Comparison of ENCODE assay signal across 28 cellular contexts in the genomic region with DNA sequence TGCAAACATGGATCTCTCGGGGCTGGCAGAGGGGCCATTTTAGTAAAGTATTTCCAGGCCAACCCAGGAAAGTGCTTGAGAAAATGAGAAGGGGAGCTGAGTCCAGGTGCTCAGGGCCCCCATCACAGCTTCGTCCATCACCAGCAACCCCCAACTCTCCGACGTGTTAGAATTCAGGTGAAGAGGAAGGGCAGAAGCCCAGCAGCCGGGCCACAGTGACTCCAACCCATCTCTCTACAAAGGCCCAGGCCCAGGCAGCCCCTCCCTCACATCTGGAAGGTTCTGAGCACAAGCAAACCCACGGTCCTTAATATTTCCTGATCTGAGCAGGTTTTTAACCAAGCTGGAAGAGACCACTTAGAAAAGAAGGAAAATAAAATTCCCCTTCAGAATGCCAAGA. TPM values are rescaled to one million over a fixed set of nuclear protein-coding genes. Genes with fewer than 3 reads are reported as not detected.
A peak's percentile ranks its signal among the peaks of the same experiment; 100 is the strongest.
DNase-seq lines count a peak whose midpoint lies in the region; TF ChIP-seq lines count a peak whose summit lies in the region.
"Had no signal": no experiment of that assay in that cellular context is flagged by ENCODE, and none has a peak within 500 bp of the region (broad histone marks: within the 10 kb centered on the region; RNA-seq: fewer than 3 reads in every experiment).

No MANE protein-coding gene starts in this region.

- WGBS in mesenchymal stem cell = 89% methylated on average over 5 of the region's 6 CpGs

- no peak overlapping the region for H3K23ac ChIP-seq in mesenchymal stem cell (ENCODE audit: low read length in 2 of 2)

- H3K4me3 ChIP-seq in left ventricle myocardium inferior = no peak overlapping the region
- no peak overlapping the region for H3K4me3 ChIP-seq in mesenchymal stem cell (ENCODE audit: insufficient read depth in 1 of 2, low read depth in 1 of 2, low read length in 2 of 2)
- no peak overlapping the region for H3K4me3 ChIP-seq in uterus
- H3K4me3 ChIP-seq: A549, HAP-1, left lung had no signal

- intact Hi-C loops in left ventricle myocardium inferior (cut with micrococcal nuclease) (no loop called here), cardiac septum (cut with DNase I) (no loop called here), uterus (cut with DNase I; ENCODE audit: low total_unique reads) (no loop called here)

- peaks cover 55% of the 10 kb centered on the region for H3K4me1 ChIP-seq in left ventricle myocardium inferior
- H3K4me1 ChIP-seq in mesenchymal stem cell (ENCODE audit: control insufficient read depth, insufficient read depth, low read depth, low read length) = peaks cover 6% of the 10 kb centered on the region
- H3K4me1 ChIP-seq in uterus = peaks cover 6 to 15% of the 10 kb centered on the region in 2 donors
- H3K4me1 ChIP-seq: A549, HAP-1 had no signal

- peak overlapping the region; percentile 90 for H3K27ac ChIP-seq in left ventricle myocardium inferior (replicated peaks)
- no peak overlapping the region for H3K27ac ChIP-seq in mesenchymal stem cell (ENCODE audit: low read length, poor library complexity, severe bottlenecking)
- peak overlapping the region; percentile 77 to 80 for H3K27ac ChIP-seq in uterus
- H3K27ac ChIP-seq: A549, left lung had no signal

- H3K9ac ChIP-seq in mesenchymal stem cell (ENCODE audit: low read length) = no peak overlapping the region

- peak overlapping the region; percentile 93 to 100 for H2BK12ac ChIP-seq in mesenchymal stem cell (ENCODE audit: low read length in 2 of 2)

- H3K4ac ChIP-seq in mesenchymal stem cell (ENCODE audit: low read depth in 1 of 2, low read length in 2 of 2) = peak overlapping the region; percentile 82 to 94

- H4K91ac ChIP-seq in mesenchymal stem cell (ENCODE audit: low read length) = peak overlapping the region; percentile 90

- peaks cover 13% of the 10 kb centered on the region for H3K27me3 ChIP-seq in left ventricle myocardium inferior (ENCODE audit: low read depth)
- no peaks in the 10 kb centered on the region for H3K27me3 ChIP-seq in mesenchymal stem cell (ENCODE audit: control insufficient read depth in 1 of 2, insufficient read depth in 1 of 2, low read length in 2 of 2)
- no peaks in the 10 kb centered on the region for H3K27me3 ChIP-seq in uterus

- peak overlapping the region; percentile 58 to 93 for H3K18ac ChIP-seq in mesenchymal stem cell (ENCODE audit: low read depth in 1 of 2, low read length in 2 of 2)

- no peak overlapping the region for H2BK5ac ChIP-seq in mesenchymal stem cell (ENCODE audit: low read depth, low read length, poor library complexity, severe bottlenecking)

- H4K8ac ChIP-seq in mesenchymal stem cell (ENCODE audit: low read length) = peak overlapping the region; percentile 86

- H3K36me3 ChIP-seq in left ventricle myocardium inferior (no peaks in the 10 kb centered on the region), mesenchymal stem cell (ENCODE audit: control insufficient read depth in 1 of 2, insufficient read depth in 2 of 2, low read depth in 1 of 2, low read length in 2 of 2) (no peaks in the 10 kb centered on the region), uterus (no peaks in the 10 kb centered on the region)
- H3K36me3 ChIP-seq: HAP-1, left lung had no signal

- H2AK5ac ChIP-seq in mesenchymal stem cell (ENCODE audit: low read length, severe bottlenecking) = no peak overlapping the region

- TF ChIP-seq POLR2A in uterus (IDR thresholded peaks at IDR 0.05) = no peak

- H3K9me3 ChIP-seq in left ventricle myocardium inferior (replicated peaks) (no peaks in the 10 kb centered on the region), mesenchymal stem cell (ENCODE audit: control insufficient read depth, low read length) (no peaks in the 10 kb centered on the region), uterus (no peaks in the 10 kb centered on the region)
- H3K9me3 ChIP-seq: A549, HAP-1, left lung had no signal

- peak overlapping the region in 1 of 2 experiments; percentile 96 for H3K14ac ChIP-seq in mesenchymal stem cell (ENCODE audit: low read length in 2 of 2)

- no peak overlapping the region for H3K4me2 ChIP-seq in mesenchymal stem cell (ENCODE audit: low read length, poor library complexity, severe bottlenecking)
- H3K4me2 ChIP-seq: A549 had no signal

- DNase-seq in left ventricle myocardium inferior = no peak
- DNase-seq in cardiac septum (ENCODE audit: low spot score) = no peak
- DNase-seq in mesenchymal stem cell = no peak
- DNase-seq in stimulated activated CD8-positive, alpha-beta memory T cell treated with anti-CD3 and anti-CD28 coated beads, Interleukin-4, amount 100 ng/mL, for 48 hours = peak; percentile 12
- DNase-seq in uterus = peak in 1 of 2 donors; percentile 13
- no peak for DNase-seq in D341Med (ENCODE audit: low spot score)
- DNase-seq in DMS79 (lab: John Stamatoyannopoulos, UW) = no peak
- DNase-seq in hepatic stellate cell (ENCODE audit: low spot score) = no peak
- DNase-seq: activated CD4-positive, alpha-beta T cell treated with anti-CD3 and anti-CD28 coated beads, Interleukin-2, amount 10 ng/mL, durations not matched to agents 7 days and 5 days; activated naive CD4-positive, alpha-beta T cell; AML-193; amniotic stem cell; effector memory CD8-positive, alpha-beta T cell; foreskin melanocyte; immature natural killer cell; left lung; natural killer cell; NCI-H1048; NCI-H1930; NCI-H524 treated with DMSO at 0.1 percent for 48 hours; retina; SIG-M5; stimulated activated CD4-positive, alpha-beta T cell treated with anti-CD3 and anti-CD28 coated beads, Interleukin-2, amount 100 ng/mL, for 48 hours; SW 1271; T1000 had no signal

- H2BK120ac ChIP-seq in mesenchymal stem cell (ENCODE audit: low read depth, low read length) = peak overlapping the region; percentile 69

- no peaks in the 10 kb centered on the region for H3K79me1 ChIP-seq in mesenchymal stem cell (replicated peaks; ENCODE audit: low read length, poor library complexity, severe bottlenecking)

- H2BK15ac ChIP-seq in mesenchymal stem cell (ENCODE audit: low read depth, poor library complexity, severe bottlenecking) = peak overlapping the region; percentile 75

- H2AFZ ChIP-seq in mesenchymal stem cell (ENCODE audit: low read depth, low read length) = no peak overlapping the region

- TF ChIP-seq CTCF in left ventricle myocardium inferior (IDR thresholded peaks at IDR 0.05; ENCODE audit: borderline replicate concordance) (no peak), uterus (IDR thresholded peaks at IDR 0.05) (no peak)

RNA-seq across cellular contexts. Expression of gene COL6A3, which starts 34.7 kb away (rescaled TPM):
- total RNA-seq in left ventricle myocardium inferior = 57.1 TPM
- 89.5 TPM for total RNA-seq in cardiac septum
- polyA plus RNA-seq in mesenchymal stem cell (2013, experiment 1 of 2) = 173 TPM
- polyA plus RNA-seq in mesenchymal stem cell (2013, experiment 2 of 2) = 153 TPM
- total RNA-seq in uterus = 1,000 to 10,000 TPM in 1 of 4 donors, 100 to 1,000 TPM in 3; 164 to 1,719 (median 447) TPM
- polyA plus RNA-seq: IgD-negative memory B cell had no signal

RNA-seq across cellular contexts. Expression of gene MLPH, which starts 38.4 kb away (rescaled TPM):
- 73.5 TPM for total RNA-seq in left ventricle myocardium inferior
- 15.7 TPM for total RNA-seq in cardiac septum
- polyA plus RNA-seq in mesenchymal stem cell (2013, experiment 1 of 2) = 93.7 TPM
- 85.6 TPM for polyA plus RNA-seq in mesenchymal stem cell (2013, experiment 2 of 2)
- total RNA-seq in uterus = 10 to 100 TPM in 2 of 4 donors, 1 to 10 TPM in 2; 1.2 to 16.5 (median 8.9) TPM
- total RNA-seq: activated CD4-positive, alpha-beta T cell treated with anti-CD3 and anti-CD28 coated beads, Interleukin-2, amount 10 ng/mL, durations not matched to agents 7 days and 5 days; natural killer cell had no signal
- polyA plus RNA-seq: IgD-negative memory B cell, immature natural killer cell had no signal
